9 cellular contexts compared by ENCODE assay signal in the genomic region with DNA sequence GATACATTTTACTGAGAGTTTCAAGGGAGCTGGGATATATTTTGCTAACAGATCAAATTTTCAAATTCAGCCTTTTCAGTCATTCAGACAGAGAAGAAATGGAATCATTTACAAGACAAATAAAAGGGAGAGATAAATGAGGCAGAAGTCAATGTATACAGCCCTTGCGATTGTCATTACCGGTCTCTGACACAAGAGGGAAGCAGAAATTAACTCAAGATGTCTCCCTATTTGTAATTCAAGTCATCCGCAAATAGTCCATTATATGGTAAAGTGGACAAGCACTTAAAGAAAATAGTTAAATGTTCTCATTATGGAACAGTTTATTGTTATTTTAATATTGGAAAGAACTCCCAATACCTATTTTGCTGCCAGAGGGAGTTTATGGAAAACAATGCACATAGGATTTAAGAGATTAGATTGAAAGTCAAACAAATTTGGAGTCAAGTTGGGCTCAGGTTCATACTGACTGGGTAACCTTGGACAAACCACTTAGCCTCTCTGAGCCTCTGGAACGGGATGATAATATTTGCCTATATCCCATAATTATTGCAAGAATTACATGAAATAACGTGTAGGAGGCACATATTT.
A peak's percentile ranks its signal among the peaks of the same experiment; 100 is the strongest.
DNase-seq lines count a peak whose midpoint lies in the region; ATAC-seq, FAIRE-seq and TF ChIP-seq lines count a peak whose summit lies in the region.
"Had no signal": no experiment of that assay in that cellular context is flagged by ENCODE, and none has a peak within 500 bp of the region (broad histone marks: within the 10 kb centered on the region; RNA-seq: fewer than 3 reads in every experiment).

No MANE protein-coding gene starts in this region.

- peak; percentile 80 for TF ChIP-seq CTCF in A549 (IDR thresholded peaks at IDR 0.05)
- TF ChIP-seq CTCF in GM06990 (IDR thresholded peaks at IDR 0.05; ENCODE audit: insufficient read depth, low read length, poor library complexity, severe bottlenecking): peak; percentile 54
- peak; percentile 69 for TF ChIP-seq CTCF in colonic mucosa (IDR thresholded peaks at IDR 0.05)
- TF ChIP-seq CTCF in mucosa of descending colon (IDR thresholded peaks at IDR 0.05): peak; percentile 29

- no peak overlapping the region for H3K27ac ChIP-seq in A549
- no peak overlapping the region for H3K27ac ChIP-seq in colonic mucosa

- H3K4me2 ChIP-seq in A549: no peak overlapping the region

- no peaks in the 10 kb centered on the region; the same call in 1 of the 2 replicates for H3K27me3 ChIP-seq in GM06990 (replicated peaks; ENCODE audit: control insufficient read depth, insufficient read depth, low read length)
- no peaks in the 10 kb centered on the region for H3K27me3 ChIP-seq in colonic mucosa

- FAIRE-seq in A549 (lab: Jason Lieb, UNC): no peak
- FAIRE-seq: colon had no signal

- H3K4me3 ChIP-seq in A549: no peak overlapping the region
- no peak overlapping the region for H3K4me3 ChIP-seq in GM06990 (replicated peaks; ENCODE audit: low read depth, low read length)
- H3K4me3 ChIP-seq in colonic mucosa: no peak overlapping the region
- H3K4me3 ChIP-seq in mucosa of descending colon: no peak overlapping the region

- intact Hi-C loops in colonic mucosa (cut with DNase I) (loop anchor here (5.0 kb wide), 1 partner anchor 748 kb away; no protein-coding TSS in a partner anchor), mucosa of descending colon (cut with DNase I, micrococcal nuclease) (no loop called here)

- H3K9ac ChIP-seq in colonic mucosa (ENCODE audit: low read depth in 2 of 2, low read length in 2 of 2): no peak overlapping the region

- DNase-seq in A549 (ENCODE audit: low read depth in 1 of 2, low spot score in 1 of 2) (peak; percentile 38 to 72), GM06990 (ENCODE audit: extremely low read depth, insufficient read length) (no peak), NCI-H748 treated with DMSO at 0.1 percent for 48 hours (lab: John Stamatoyannopoulos, UW) (peak; percentile 0), colonic mucosa (peak; percentile 21), mucosa of descending colon (peak in 1 of 3 donors; percentile 46), HPDE6-E6E7 (ENCODE audit: extremely low spot score) (no peak)

- peak; percentile 85 to 89 for TF ChIP-seq RAD21 in A549 (conservative IDR thresholded peaks at IDR 0.05 in 1 of 2, IDR thresholded peaks at IDR 0.05 in 1 of 2)

- CTCF ChIA-PET in A549 (lab: Yijun Ruan, JAX): interaction anchor here (0.7 to 6.7 kb wide), 36 partner anchors 9 to 760 kb away, joined by 3 to 57 read pairs (median 4); partner anchors contain the start of genes PRKCQ and SFMBT2

- no peak for TF ChIP-seq EP300 in A549 (IDR thresholded peaks at IDR 0.05)

- whole genome bisulfite sequencing in A549 (ENCODE audit: missing lambda C conversion rate): 2% methylated on average over 5 of the region's 5 CpGs

- no peaks in the 10 kb centered on the region for H3K36me3 ChIP-seq in GM06990 (ENCODE audit: control insufficient read depth, insufficient read depth, low read length)
- H3K36me3 ChIP-seq in colonic mucosa: no peaks in the 10 kb centered on the region
- H3K36me3 ChIP-seq in mucosa of descending colon (ENCODE audit: low read depth): no peaks in the 10 kb centered on the region

- H3K4me1 ChIP-seq in A549 (no peaks in the 10 kb centered on the region), colonic mucosa (no peaks in the 10 kb centered on the region), mucosa of descending colon (ENCODE audit: low read depth) (no peaks in the 10 kb centered on the region)

- ATAC-seq in A549 (peak; percentile 78 to 83; a peak in 3 of 6 replicates), mucosa of descending colon (no peak), HG03457 (IDR thresholded peaks at IDR 0.05; ENCODE audit: unreplicated experiment) (no peak), HG03565 (IDR thresholded peaks at IDR 0.05; ENCODE audit: unreplicated experiment) (no peak)

- POLR2A ChIA-PET in A549 (lab: Yijun Ruan, JAX): no interaction called here

- H3K9me3 ChIP-seq in A549 (no peaks in the 10 kb centered on the region), colonic mucosa (no peaks in the 10 kb centered on the region), mucosa of descending colon (no peaks in the 10 kb centered on the region)

- no peak for TF ChIP-seq POLR2A in A549 (IDR thresholded peaks at IDR 0.05; ENCODE audit: low read length)

TF ChIP-seq in A549, 52 proteins besides CTCF, POLR2A, EP300 and RAD21:
- TF ChIP-seq CBX8 (IDR thresholded peaks at IDR 0.05) (no peak), SMC3 (IDR thresholded peaks at IDR 0.05) (peak; percentile 81)

Comparison
In these comparisons a context has a peak if more than half of its experiments do, and no peak if none do; other contexts are left out.
1. ATAC-seq: peak in A549 (2 of 2); none in mucosa of descending colon (single experiment), HG03457 (single experiment) and HG03565 (single experiment).
2. DNase-seq: peak in A549 (2 of 2), NCI-H748 treated with DMSO at 0.1 percent for 48 hours (single experiment) and colonic mucosa (single experiment); none in GM06990 (single experiment) and HPDE6-E6E7 (single experiment).
3. CTCF ChIP-seq: peak in every context shown above with its lines; median percentile 80 in A549; 69 in colonic mucosa; 54 in GM06990; 29 in mucosa of descending colon.